In the genomic region with DNA sequence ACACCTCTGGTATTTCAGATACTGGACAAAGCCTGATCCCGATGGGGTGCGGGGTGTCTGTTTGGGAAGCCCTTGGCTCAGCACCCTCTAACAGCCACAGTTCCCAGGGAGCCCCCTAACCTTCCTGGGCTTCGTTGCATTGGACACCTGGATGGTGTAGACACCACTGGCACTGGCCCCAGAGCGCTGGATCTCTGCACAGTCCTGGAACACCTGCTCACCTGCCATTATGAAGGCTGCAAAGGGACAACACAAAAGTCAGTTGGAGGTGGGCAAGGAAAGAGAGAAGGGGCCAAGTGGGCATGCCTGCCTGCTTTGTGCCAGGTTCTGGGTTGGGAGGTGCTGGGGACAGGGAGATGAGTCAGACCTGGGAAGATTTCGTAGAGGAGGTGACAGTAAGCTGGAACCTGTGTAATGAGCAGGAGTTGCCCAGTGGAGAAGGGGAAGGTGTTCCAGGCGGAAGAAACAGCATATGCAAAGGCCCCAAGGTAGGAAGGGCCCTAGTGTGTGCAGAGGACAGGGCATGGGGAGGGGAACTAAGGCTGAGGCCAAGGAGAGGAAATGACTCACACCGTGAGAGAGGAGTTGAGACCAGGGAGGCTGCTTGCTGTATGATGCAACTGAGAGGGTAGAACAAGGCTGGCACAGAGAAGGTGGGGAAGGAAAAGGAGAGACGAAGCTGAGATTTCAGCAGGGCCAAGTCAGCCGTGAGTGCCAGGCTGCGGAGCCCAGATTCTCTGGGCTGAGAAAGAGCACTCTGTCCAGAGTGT, we compare ENCODE assay signal across 12 cellular contexts. TPM values are rescaled to one million over a fixed set of nuclear protein-coding genes. Genes with fewer than 3 reads are reported as not detected.
A peak's percentile ranks its signal among the peaks of the same experiment; 100 is the strongest.
DNase-seq lines count a peak whose midpoint lies in the region; ATAC-seq, FAIRE-seq and TF ChIP-seq lines count a peak whose summit lies in the region.
"Had no signal": no experiment of that assay in that cellular context is flagged by ENCODE, and none has a peak within 500 bp of the region (broad histone marks: within the 10 kb centered on the region; RNA-seq: fewer than 3 reads in every experiment).

No MANE protein-coding gene starts in this region.

- DNase-seq in activated naive CD4-positive, alpha-beta T cell treated with anti-CD3 and anti-CD28 coated beads for 36 hours = peak; percentile 69
- no peak for DNase-seq in activated naive CD4-positive, alpha-beta T cell (lab: John Stamatoyannopoulos, UW)
- DNase-seq in SKM-1 (lab: John Stamatoyannopoulos, UW; ENCODE audit: unreplicated experiment) (peak; percentile 34), dermis blood vessel endothelial cell (peak; percentile 40), HuH-7.5 (ENCODE audit: low spot score) (no peak), kidney (no peak)
- DNase-seq in stimulated activated naive CD8-positive, alpha-beta T cell treated with anti-CD3 and anti-CD28 coated beads, Interleukin-15, amount 100 ng/mL, for 72 hours = peak; percentile 44 to 65
- DNase-seq: CD4-positive, alpha-beta T cell; H7; left ventricle myocardium inferior; NCI-H524 treated with DMSO at 0.1 percent for 48 hours had no signal

- peaks cover 0 to 2% of the 10 kb centered on the region in 2 donors for H3K4me1 ChIP-seq in kidney (ENCODE audit: control insufficient read depth in 1 of 2, insufficient read depth in 1 of 2, low read depth in 1 of 2, low read length in 2 of 2)

- H3K4me1 Mint-ChIP-seq in activated naive CD4-positive, alpha-beta T cell treated with anti-CD3 and anti-CD28 coated beads for 36 hours (ENCODE audit: low read depth) = peaks cover 13% of the 10 kb centered on the region
- H3K4me1 Mint-ChIP-seq in stimulated activated naive CD8-positive, alpha-beta T cell treated with anti-CD3 and anti-CD28 coated beads, Interleukin-15, amount 100 ng/mL, for 72 hours = peaks cover 45% of the 10 kb centered on the region

- H3K27ac Mint-ChIP-seq in activated naive CD4-positive, alpha-beta T cell treated with anti-CD3 and anti-CD28 coated beads for 36 hours = peak overlapping the region; percentile 6
- H3K27ac Mint-ChIP-seq in stimulated activated naive CD8-positive, alpha-beta T cell treated with anti-CD3 and anti-CD28 coated beads, Interleukin-15, amount 100 ng/mL, for 72 hours = peak overlapping the region; percentile 97 to 98
- H3K27ac Mint-ChIP-seq: CD4-positive, alpha-beta T cell had no signal

- CTCF ChIA-PET in activated naive CD4-positive, alpha-beta T cell treated with anti-CD3 and anti-CD28 coated beads for 36 hours (lab: Charles Lee) = interaction anchor here (0.8 kb wide), 1 partner anchor 9 kb away, joined by 3 read pairs; no protein-coding TSS in a partner anchor

- no peaks in the 10 kb centered on the region for H3K9me3 Mint-ChIP-seq in activated naive CD4-positive, alpha-beta T cell treated with anti-CD3 and anti-CD28 coated beads for 36 hours
- H3K9me3 Mint-ChIP-seq in stimulated activated naive CD8-positive, alpha-beta T cell treated with anti-CD3 and anti-CD28 coated beads, Interleukin-15, amount 100 ng/mL, for 72 hours = no peaks in the 10 kb centered on the region
- H3K9me3 Mint-ChIP-seq: CD4-positive, alpha-beta T cell had no signal

- H3K36me3 Mint-ChIP-seq in activated naive CD4-positive, alpha-beta T cell treated with anti-CD3 and anti-CD28 coated beads for 36 hours (ENCODE audit: low read depth) = no peaks in the 10 kb centered on the region

- H3K9ac ChIP-seq in kidney (ENCODE audit: low read length in 2 of 2) = no peak overlapping the region

- H3K9me3 ChIP-seq in kidney (ENCODE audit: control insufficient read depth in 1 of 2, low read length in 2 of 2) = no peaks in the 10 kb centered on the region
- H3K9me3 ChIP-seq: left ventricle myocardium inferior had no signal

- FAIRE-seq in kidney (lab: Jason Lieb, UNC) = no peak

- no peak overlapping the region for H3K4me3 ChIP-seq in kidney (ENCODE audit: low read length in 2 of 2)
- H3K4me3 ChIP-seq: left ventricle myocardium inferior had no signal

- no peaks in the 10 kb centered on the region for H3K36me3 ChIP-seq in kidney (ENCODE audit: control insufficient read depth in 1 of 2, insufficient read depth in 2 of 2, low read length in 2 of 2)
- H3K36me3 ChIP-seq: left ventricle myocardium inferior had no signal

- no peak overlapping the region for H3K27ac ChIP-seq in kidney (ENCODE audit: low read depth in 2 of 2, low read length in 2 of 2)
- H3K27ac ChIP-seq: left ventricle myocardium inferior had no signal

- peaks cover 14% of the 10 kb centered on the region for H3K27me3 Mint-ChIP-seq in activated naive CD4-positive, alpha-beta T cell treated with anti-CD3 and anti-CD28 coated beads for 36 hours (ENCODE audit: low read depth)
- peaks cover 29% of the 10 kb centered on the region for H3K27me3 Mint-ChIP-seq in stimulated activated naive CD8-positive, alpha-beta T cell treated with anti-CD3 and anti-CD28 coated beads, Interleukin-15, amount 100 ng/mL, for 72 hours

- TF ChIP-seq CTCF in kidney (IDR thresholded peaks at IDR 0.05; ENCODE audit: borderline replicate concordance, extremely low read depth, insufficient read depth) = no peak

- peak overlapping the region; percentile 57 for H3K4me3 Mint-ChIP-seq in activated naive CD4-positive, alpha-beta T cell treated with anti-CD3 and anti-CD28 coated beads for 36 hours
- H3K4me3 Mint-ChIP-seq in stimulated activated naive CD8-positive, alpha-beta T cell treated with anti-CD3 and anti-CD28 coated beads, Interleukin-15, amount 100 ng/mL, for 72 hours = peak overlapping the region; percentile 75 to 86
- H3K4me3 Mint-ChIP-seq: CD4-positive, alpha-beta T cell had no signal

- peak; percentile 100 for ATAC-seq in stimulated activated naive CD8-positive, alpha-beta T cell treated with anti-CD3 and anti-CD28 coated beads, Interleukin-15, amount 100 ng/mL, for 72 hours
- no peak for ATAC-seq in HG03280 (IDR thresholded peaks at IDR 0.05; ENCODE audit: unreplicated experiment)

- intact Hi-C loops in activated naive CD4-positive, alpha-beta T cell treated with anti-CD3 and anti-CD28 coated beads for 36 hours (cut with micrococcal nuclease) = loop anchor here (2.0 to 10.0 kb wide), 3 partner anchors 24 to 74 kb away; no protein-coding TSS in a partner anchor
- intact Hi-C loops in kidney (cut with DNase I) = no loop called here

RNA-seq across cellular contexts. Expression of a gene that starts 34.9 kb away (rescaled TPM):
- total RNA-seq in activated naive CD4-positive, alpha-beta T cell treated with anti-CD3 and anti-CD28 coated beads for 36 hours = not detected
- total RNA-seq in dermis blood vessel endothelial cell (not detected in 2 replicates), kidney (0.57 TPM)
- polyA plus RNA-seq in kidney (ENCODE audit: insufficient read depth, low read depth, low replicate concordance) = 0.24 TPM
- total RNA-seq: CD4-positive, alpha-beta T cell had no signal

RNA-seq across cellular contexts. Expression of a gene that starts 47.7 kb away (rescaled TPM):
- total RNA-seq in activated naive CD4-positive, alpha-beta T cell treated with anti-CD3 and anti-CD28 coated beads for 36 hours = 10 to 100 TPM; 15.4 to 16.2 TPM
- 2.7 and 2.9 TPM in 2 replicates for total RNA-seq in dermis blood vessel endothelial cell
- total RNA-seq in kidney = 10.2 TPM
- polyA plus RNA-seq in kidney (ENCODE audit: insufficient read depth, low read depth, low replicate concordance) = 12.6 TPM

Comparison
In these comparisons a context has a peak if more than half of its experiments do, and no peak if none do; other contexts are left out.
1. DNase-seq: peak in activated naive CD4-positive, alpha-beta T cell treated with anti-CD3 and anti-CD28 coated beads for 36 hours (single experiment), SKM-1 (single experiment), dermis blood vessel endothelial cell (single experiment) and stimulated activated naive CD8-positive, alpha-beta T cell treated with anti-CD3 and anti-CD28 coated beads, Interleukin-15, amount 100 ng/mL, for 72 hours (2 of 2); none in activated naive CD4-positive, alpha-beta T cell (0 of 4), HuH-7.5 (single experiment) and kidney (single experiment).